Comparison of ENCODE assay signal across 8 cellular contexts in the genomic region with DNA sequence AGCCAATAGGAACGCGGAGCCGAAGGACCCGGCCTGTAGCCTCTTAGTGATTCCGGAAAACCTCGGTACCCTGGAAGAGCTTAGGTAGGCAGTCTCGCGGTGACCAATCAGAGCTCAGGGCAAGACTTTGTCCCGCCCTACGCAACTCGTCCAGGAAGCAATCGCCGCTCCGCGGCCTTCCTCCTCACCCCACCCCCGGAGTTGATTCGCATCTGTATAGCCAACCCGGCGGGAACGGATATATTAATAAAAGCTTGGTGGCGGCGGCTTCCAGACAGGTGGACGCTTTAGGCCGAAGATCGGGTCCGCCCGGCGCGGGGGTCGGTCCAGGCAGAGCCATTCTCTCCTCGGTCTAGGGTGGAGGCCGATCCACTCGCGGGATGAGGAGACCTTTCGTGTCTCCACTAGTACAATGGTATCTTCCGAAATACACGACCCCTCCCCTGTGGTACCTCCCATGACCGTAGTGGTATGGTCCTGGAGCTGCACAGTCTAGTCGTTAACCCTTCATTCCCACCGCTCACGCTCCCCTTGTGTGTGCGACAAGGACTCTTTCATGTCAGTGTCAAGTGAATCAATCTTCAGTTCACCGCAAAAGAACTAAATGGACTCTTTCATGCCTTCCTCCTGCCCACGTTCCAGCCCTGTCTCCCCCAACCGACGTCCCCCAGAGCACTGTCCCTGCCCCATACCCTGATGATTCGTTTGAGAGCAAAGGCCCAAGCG. TPM values are rescaled to one million over a fixed set of nuclear protein-coding genes. Genes with fewer than 3 reads are reported as not detected.
DNase-seq lines count a peak whose midpoint lies in the region; ATAC-seq and TF ChIP-seq lines count a peak whose summit lies in the region.

No MANE protein-coding gene starts in this region.

- TF ChIP-seq CTCF in HEK293 (tag by site-specific recombination; IDR thresholded peaks at IDR 0.05) (0 out of 2 replicates have a peak, but pooled peaks have one; percentile 14), gastroesophageal sphincter (IDR thresholded peaks at IDR 0.05) (no peak)

- POLR2A ChIA-PET in HEK293 (lab: Yijun Ruan, JAX): interaction anchor here (0.5 to 2.0 kb wide), 22 partner anchors 9 to 532 kb away, joined by 3 to 16 read pairs (median 4); a partner anchor contains a TSS

- H3K27ac ChIP-seq in HEK293 (ENCODE audit: extremely low read depth, low read depth, low read length) (peak overlapping the region; percentile 86), gastroesophageal sphincter (peak overlapping the region; percentile 84 to 97 (median 92)), neuronal stem cell (replicated peaks; ENCODE audit: low read length) (peak overlapping the region; percentile 96), subcutaneous abdominal adipose tissue (ENCODE audit: low read depth, low read length) (peak overlapping the region; percentile 68)

- CTCF ChIA-PET in HEK293 (lab: Yijun Ruan, JAX): interaction anchor here (0.6 to 1.1 kb wide), 2 partner anchors 140 to 179 kb away, joined by 3 read pairs; no protein-coding TSS in a partner anchor
- CTCF ChIA-PET in activated naive CD4-positive, alpha-beta T cell treated with anti-CD3 and anti-CD28 coated beads, Interleukin-2, amount 10 ng/mL, durations not matched to agents 7 days and 5 days (lab: Charles Lee): interaction anchor here (1.0 kb wide), 1 partner anchor 24 kb away, joined by 3 read pairs; no protein-coding TSS in a partner anchor

- in situ Hi-C loops in SK-MEL-5 (cut with HindIII; ENCODE audit: low pct_unique_long_range_greater_than_20kb, low sequenced_read_pairs): no loop called here

- H3K14ac ChIP-seq in neuronal stem cell (ENCODE audit: low read length): no peak overlapping the region

- H3K36me3 ChIP-seq in HEK293 (ENCODE audit: control insufficient read depth in 2 of 2, insufficient read depth in 1 of 2, low read length in 2 of 2): peaks cover 0 to 4% of the 10 kb centered on the region in 2 experiments; a peak in 2 of 3 replicates
- H3K36me3 ChIP-seq in gastroesophageal sphincter: no peaks in the 10 kb centered on the region
- H3K36me3 ChIP-seq in neuronal stem cell (replicated peaks in 1 of 2; ENCODE audit: control insufficient read depth in 2 of 2, insufficient read depth in 2 of 2, low read length in 2 of 2): no peaks in the 10 kb centered on the region
- no peaks in the 10 kb centered on the region for H3K36me3 ChIP-seq in subcutaneous abdominal adipose tissue (ENCODE audit: control insufficient read depth in 5 of 5, insufficient read depth in 5 of 5, low read length in 5 of 5)

- H3K36me3 Mint-ChIP-seq in activated naive CD4-positive, alpha-beta T cell treated with anti-CD3 and anti-CD28 coated beads, Interleukin-2, amount 10 ng/mL, durations not matched to agents 7 days and 5 days: peaks cover 10% of the 10 kb centered on the region

- no peaks in the 10 kb centered on the region for H3K27me3 Mint-ChIP-seq in activated naive CD4-positive, alpha-beta T cell treated with anti-CD3 and anti-CD28 coated beads, Interleukin-2, amount 10 ng/mL, durations not matched to agents 7 days and 5 days

- H3K23ac ChIP-seq in neuronal stem cell (ENCODE audit: low read depth, low read length, poor library complexity): no peak overlapping the region

- H3K9me3 ChIP-seq in HEK293 (ENCODE audit: control insufficient read depth, insufficient read depth, low read depth, low read length): no peaks in the 10 kb centered on the region
- H3K9me3 ChIP-seq in gastroesophageal sphincter: no peaks in the 10 kb centered on the region
- no peaks in the 10 kb centered on the region for H3K9me3 ChIP-seq in neuronal stem cell (replicated peaks in 1 of 2; ENCODE audit: control insufficient read depth in 2 of 2, insufficient read depth in 1 of 2, low read depth in 1 of 2, low read length in 2 of 2)
- H3K9me3 ChIP-seq in subcutaneous abdominal adipose tissue (ENCODE audit: control insufficient read depth in 5 of 5, low read length in 5 of 5): peaks cover 0 to 7% (median 3%) of the 10 kb centered on the region in 5 donors

- H3K4me1 ChIP-seq in HEK293 (ENCODE audit: control insufficient read depth, insufficient read depth, low read length) (no peaks in the 10 kb centered on the region), gastroesophageal sphincter (peaks cover 0 to 12% (median 0%) of the 10 kb centered on the region in 3 donors), neuronal stem cell (ENCODE audit: control insufficient read depth in 2 of 2, insufficient read depth in 1 of 2, low read depth in 1 of 2, low read length in 2 of 2) (no peaks in the 10 kb centered on the region), subcutaneous abdominal adipose tissue (ENCODE audit: control insufficient read depth in 5 of 5, insufficient read depth in 5 of 5, low read length in 5 of 5) (peaks cover 0 to 12% (median 11%) of the 10 kb centered on the region in 5 donors)

- no peak overlapping the region for H4K91ac ChIP-seq in neuronal stem cell (ENCODE audit: low read depth, low read length, poor library complexity)

- H2BK5ac ChIP-seq in neuronal stem cell (ENCODE audit: low read length): no peak overlapping the region

- peak; percentile 24 to 53 for TF ChIP-seq POLR2A in gastroesophageal sphincter (IDR thresholded peaks at IDR 0.05)

- peak overlapping the region; percentile 96 for H3K4me3 Mint-ChIP-seq in activated naive CD4-positive, alpha-beta T cell treated with anti-CD3 and anti-CD28 coated beads, Interleukin-2, amount 10 ng/mL, durations not matched to agents 7 days and 5 days

- H2AFZ ChIP-seq in neuronal stem cell (ENCODE audit: low read length): peak overlapping the region; percentile 80

- peak overlapping the region; percentile 98 for H3K27ac Mint-ChIP-seq in activated naive CD4-positive, alpha-beta T cell treated with anti-CD3 and anti-CD28 coated beads, Interleukin-2, amount 10 ng/mL, durations not matched to agents 7 days and 5 days

- H3K4me3 ChIP-seq in HEK293 (ENCODE audit: low read depth, low read length): peak overlapping the region; percentile 76
- H3K4me3 ChIP-seq in gastroesophageal sphincter: peak overlapping the region; percentile 59 to 94
- H3K4me3 ChIP-seq in neuronal stem cell (ENCODE audit: low read length in 2 of 2): peak overlapping the region; percentile 57 to 82
- peak overlapping the region; percentile 69 to 88 (median 73) for H3K4me3 ChIP-seq in subcutaneous abdominal adipose tissue (ENCODE audit: low read depth in 1 of 5, low read length in 5 of 5)

- no peak overlapping the region for H2BK15ac ChIP-seq in neuronal stem cell (ENCODE audit: low read length)

- H2BK120ac ChIP-seq in neuronal stem cell (ENCODE audit: low read depth, low read length): no peak overlapping the region

- 0% methylated on average over 1 to 5 of the region's 48 CpGs for WGBS in gastroesophageal sphincter (ENCODE audit: low coverage in 1 of 2), 2 donors
- no CpG with 5 or more reads among the region's 48 CpGs for WGBS in neuronal stem cell (ENCODE audit: extremely low coverage in 2 of 2, insufficient read length in 2 of 2, insufficient replicate concordance in 1 of 2), 2 donors

- ATAC-seq in gastroesophageal sphincter: peak; percentile 100

- H3K4ac ChIP-seq in neuronal stem cell (ENCODE audit: low read length): no peak overlapping the region

- peaks cover 26% of the 10 kb centered on the region for H3K4me1 Mint-ChIP-seq in activated naive CD4-positive, alpha-beta T cell treated with anti-CD3 and anti-CD28 coated beads, Interleukin-2, amount 10 ng/mL, durations not matched to agents 7 days and 5 days

- no peak overlapping the region for H2BK12ac ChIP-seq in neuronal stem cell (ENCODE audit: low read length)

- peak; percentile 90 for DNase-seq in GF-D8 (lab: John Stamatoyannopoulos, UW)
- DNase-seq in MV-4-11 (lab: John Stamatoyannopoulos, UW): peak; percentile 97
- peak; percentile 96 for DNase-seq in SK-MEL-5 (ENCODE audit: low read depth, low spot score)
- peak; percentile 92 for DNase-seq in activated naive CD4-positive, alpha-beta T cell treated with anti-CD3 and anti-CD28 coated beads, Interleukin-2, amount 10 ng/mL, durations not matched to agents 7 days and 5 days
- peak; percentile 89 for DNase-seq in neuronal stem cell (ENCODE audit: low spot score)

- H3K4me2 ChIP-seq in neuronal stem cell (ENCODE audit: insufficient read depth, low read length, poor library complexity, severe bottlenecking): peak overlapping the region; percentile 53

- no peaks in the 10 kb centered on the region for H3K79me1 ChIP-seq in neuronal stem cell (ENCODE audit: low read depth, low read length)

- H3K9me3 Mint-ChIP-seq in activated naive CD4-positive, alpha-beta T cell treated with anti-CD3 and anti-CD28 coated beads, Interleukin-2, amount 10 ng/mL, durations not matched to agents 7 days and 5 days: no peaks in the 10 kb centered on the region

- no peaks in the 10 kb centered on the region for H3K27me3 ChIP-seq in gastroesophageal sphincter
- no peaks in the 10 kb centered on the region for H3K27me3 ChIP-seq in neuronal stem cell (ENCODE audit: control insufficient read depth in 3 of 3, insufficient read depth in 3 of 3, low read depth in 1 of 3, low read length in 3 of 3)
- peaks cover 0 to 12% (median 0%) of the 10 kb centered on the region in 5 donors for H3K27me3 ChIP-seq in subcutaneous abdominal adipose tissue (ENCODE audit: control insufficient read depth in 5 of 5, insufficient read depth in 4 of 5, low read length in 5 of 5)

- TF ChIP-seq EP300 in gastroesophageal sphincter (IDR thresholded peaks at IDR 0.05): no peak

- H4K8ac ChIP-seq in neuronal stem cell (ENCODE audit: low read depth, low read length): no peak overlapping the region

- H3K9ac ChIP-seq in neuronal stem cell (ENCODE audit: low read depth, low read length, poor library complexity) (peak overlapping the region; percentile 64), subcutaneous abdominal adipose tissue (ENCODE audit: low read length in 5 of 5) (peak overlapping the region in 4 of 5 donors; percentile 68 to 82 (median 74))

- no peak overlapping the region for H2AK5ac ChIP-seq in neuronal stem cell (ENCODE audit: low read depth, low read length)

- H3K18ac ChIP-seq in neuronal stem cell (ENCODE audit: low read length): peak overlapping the region; percentile 60

RNA-seq across cellular contexts. Expression of a gene that starts 24.2 kb away (rescaled TPM):
- not detected in 2 replicates for total RNA-seq in SK-MEL-5 (2014; rRNA removed; shearing (Covaris generic))
- not detected in 2 replicates for polyA plus RNA-seq in SK-MEL-5 (2015; cell fraction: cytosol; rRNA removed)
- not detected in 2 replicates for polyA plus RNA-seq in SK-MEL-5 (2015; cell fraction: nucleus; rRNA removed)
- not detected for total RNA-seq in gastroesophageal sphincter
- not detected for polyA plus RNA-seq in neuronal stem cell (2013, experiment 1 of 2)
- not detected for polyA plus RNA-seq in neuronal stem cell (2013, experiment 2 of 2)

RNA-seq across cellular contexts. Expression of a gene that starts 40.8 kb away (rescaled TPM):
- 6.5 and 6.9 TPM in 2 replicates for total RNA-seq in SK-MEL-5 (2014; rRNA removed; shearing (Covaris generic))
- 13.8 and 17.9 TPM in 2 replicates for polyA plus RNA-seq in SK-MEL-5 (2015; cell fraction: cytosol; rRNA removed)
- 21.4 and 34.1 TPM in 2 replicates for polyA plus RNA-seq in SK-MEL-5 (2015; cell fraction: nucleus; rRNA removed)
- 10 to 100 TPM in 1 of 4 donors, 1 to 10 TPM in 3; 3.4 to 11.7 (median 5.1) TPM for total RNA-seq in gastroesophageal sphincter
- polyA plus RNA-seq in neuronal stem cell (2013, experiment 1 of 2): 11.2 TPM
- polyA plus RNA-seq in neuronal stem cell (2013, experiment 2 of 2): 10.1 TPM

RNA-seq across cellular contexts. Expression of a gene that starts 49.0 kb away (rescaled TPM):
- not detected in 2 replicates for total RNA-seq in SK-MEL-5 (2014; rRNA removed; shearing (Covaris generic))
- not detected in 2 replicates for polyA plus RNA-seq in SK-MEL-5 (2015; cell fraction: cytosol; rRNA removed)
- polyA plus RNA-seq in SK-MEL-5 (2015; cell fraction: nucleus; rRNA removed): not detected in 2 replicates
- not detected for total RNA-seq in gastroesophageal sphincter
- polyA plus RNA-seq in neuronal stem cell (2013, experiment 1 of 2): not detected
- not detected for polyA plus RNA-seq in neuronal stem cell (2013, experiment 2 of 2)

RNA-seq across cellular contexts. Expression of a gene that starts 53.8 kb away (rescaled TPM):
- total RNA-seq in SK-MEL-5 (2014; rRNA removed; shearing (Covaris generic)): 0.42 TPM in 1 of 2 replicates, not detected in the other
- polyA plus RNA-seq in SK-MEL-5 (2015; cell fraction: cytosol; rRNA removed): 0.20 TPM in 1 of 2 replicates, not detected in the other
- 0.39 and 0.75 TPM in 2 replicates for polyA plus RNA-seq in SK-MEL-5 (2015; cell fraction: nucleus; rRNA removed)
- 1 to 10 TPM; 1.6 to 5.4 (median 3.7) TPM for total RNA-seq in gastroesophageal sphincter
- polyA plus RNA-seq in neuronal stem cell (2013, experiment 1 of 2): 0.35 TPM
- polyA plus RNA-seq in neuronal stem cell (2013, experiment 2 of 2): 0.32 TPM

Comparison
In these comparisons a context has a peak if more than half of its experiments do, and no peak if none do; other contexts are left out.
1. Peak in every context shown above with its lines: DNase-seq, ATAC-seq, H3K4me3 ChIP-seq and H3K27ac ChIP-seq.